In the genomic region with DNA sequence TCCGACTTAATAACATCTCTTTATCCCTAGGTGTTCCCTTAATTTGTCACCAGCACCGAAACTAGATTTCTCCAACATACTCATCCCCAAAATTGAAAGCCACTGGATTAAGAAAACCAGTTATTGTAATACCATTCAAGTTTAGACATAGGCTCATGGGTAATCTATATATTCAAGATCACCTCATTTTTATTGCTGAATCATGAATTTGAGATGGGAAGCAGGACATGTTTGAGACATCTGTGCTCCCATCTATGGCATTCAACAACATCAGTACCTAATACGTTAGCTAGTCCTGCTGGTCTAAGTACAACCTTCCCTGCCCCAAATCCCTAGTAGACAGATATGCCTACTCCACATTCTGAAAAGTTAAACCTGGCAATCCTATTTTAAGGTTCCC, we compare ENCODE assay signal across 27 cellular contexts.
"Had no signal": no experiment of that assay in that cellular context is flagged by ENCODE, and none has a peak within 500 bp of the region (broad histone marks: within the 10 kb centered on the region; RNA-seq: fewer than 3 reads in every experiment).

No MANE protein-coding gene starts in this region.

- H2AFZ ChIP-seq: neural progenitor cell had no signal

- H3K9me3 ChIP-seq: left lung, lower lobe of right lung, ovary, right atrium auricular region, sigmoid colon, spleen, suprapubic skin, thoracic aorta, tibial artery, upper lobe of right lung had no signal

- H3K4me3 ChIP-seq: left lung, lower lobe of right lung, neural progenitor cell, ovary, right atrium auricular region, sigmoid colon, spleen, suprapubic skin, thoracic aorta, tibial artery, upper lobe of right lung had no signal

- H3K4me1 ChIP-seq: left lung, lower lobe of right lung, spleen, tibial artery, upper lobe of right lung had no signal

- H3K4me2 ChIP-seq: neural progenitor cell had no signal

- FAIRE-seq: islet of Langerhans, small intestine, urothelium cell line had no signal

- H3K27ac ChIP-seq: left lung, lower lobe of right lung, neural progenitor cell, ovary, right atrium auricular region, sigmoid colon, spleen, suprapubic skin, thoracic aorta, tibial artery, upper lobe of right lung had no signal

- DNase-seq: hypothalamus; immature natural killer cell; kidney; left colon; left lung; lower lobe of right lung; mammary epithelial cell; mesendoderm; naive B cell; natural killer cell; nephron progenitor cell; ovary; sigmoid colon; small intestine; spleen; stimulated activated CD4-positive, alpha-beta T cell treated with anti-CD3 and anti-CD28 coated beads, Interleukin-4, amount 100 ng/mL, for 24 hours; stimulated activated naive CD4-positive, alpha-beta T cell; tibial artery; trophoblast cell; upper lobe of right lung had no signal

- H3K9ac ChIP-seq: neural progenitor cell had no signal

- H3K27me3 ChIP-seq: left lung, neural progenitor cell, ovary, right atrium auricular region, sigmoid colon, spleen, suprapubic skin, tibial artery, upper lobe of right lung had no signal

- ATAC-seq: left colon; left lung; lower lobe of right lung; natural killer cell; stimulated activated effector memory CD8-positive, alpha-beta T cell treated with anti-CD3 and anti-CD28 coated beads, Interleukin-12 subunit alpha, Interleukin-12 subunit beta, amount 100 ng/mL, for 72 hours; upper lobe of right lung had no signal

- H3K36me3 ChIP-seq: left lung, lower lobe of right lung, neural progenitor cell, ovary, right atrium auricular region, sigmoid colon, spleen, suprapubic skin, thoracic aorta, tibial artery, upper lobe of right lung had no signal
